In genomic region chr1:11805454-11806306, GRCh38 we compare ENCODE assay signal across 8 cellular contexts.
DNase-seq lines count a peak whose midpoint lies in the region; ATAC-seq and TF ChIP-seq lines count a peak whose summit lies in the region.

A gene with protein sequence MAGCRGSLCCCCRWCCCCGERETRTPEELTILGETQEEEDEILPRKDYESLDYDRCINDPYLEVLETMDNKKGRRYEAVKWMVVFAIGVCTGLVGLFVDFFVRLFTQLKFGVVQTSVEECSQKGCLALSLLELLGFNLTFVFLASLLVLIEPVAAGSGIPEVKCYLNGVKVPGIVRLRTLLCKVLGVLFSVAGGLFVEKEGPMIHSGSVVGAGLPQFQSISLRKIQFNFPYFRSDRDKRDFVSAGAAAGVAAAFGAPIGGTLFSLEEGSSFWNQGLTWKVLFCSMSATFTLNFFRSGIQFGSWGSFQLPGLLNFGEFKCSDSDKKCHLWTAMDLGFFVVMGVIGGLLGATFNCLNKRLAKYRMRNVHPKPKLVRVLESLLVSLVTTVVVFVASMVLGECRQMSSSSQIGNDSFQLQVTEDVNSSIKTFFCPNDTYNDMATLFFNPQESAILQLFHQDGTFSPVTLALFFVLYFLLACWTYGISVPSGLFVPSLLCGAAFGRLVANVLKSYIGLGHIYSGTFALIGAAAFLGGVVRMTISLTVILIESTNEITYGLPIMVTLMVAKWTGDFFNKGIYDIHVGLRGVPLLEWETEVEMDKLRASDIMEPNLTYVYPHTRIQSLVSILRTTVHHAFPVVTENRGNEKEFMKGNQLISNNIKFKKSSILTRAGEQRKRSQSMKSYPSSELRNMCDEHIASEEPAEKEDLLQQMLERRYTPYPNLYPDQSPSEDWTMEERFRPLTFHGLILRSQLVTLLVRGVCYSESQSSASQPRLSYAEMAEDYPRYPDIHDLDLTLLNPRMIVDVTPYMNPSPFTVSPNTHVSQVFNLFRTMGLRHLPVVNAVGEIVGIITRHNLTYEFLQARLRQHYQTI (plus strand): TSS chr1:11806191. CDS start chr1:11806263, 72 bp downstream.
TSS of gene MTHFR (minus strand) at chr1:11805964. CDS start at chr1:11803116, 2,848 bp downstream.

- peak within 1 kb of the TSS; percentile 97 for H3K4me3 ChIP-seq in choroid plexus epithelial cell (ENCODE audit: low read depth, low read length)

- no peak for TF ChIP-seq CTCF in choroid plexus epithelial cell (conservative IDR thresholded peaks at IDR 0.05; ENCODE audit: low read depth, low read length)

- peak; percentile 83 for TF ChIP-seq POLR2A in GM19193 (IDR thresholded peaks at IDR 0.05; ENCODE audit: extremely low read depth, insufficient read depth, insufficient read length)

- peak; percentile 86 for ATAC-seq in HG03439 (IDR thresholded peaks at IDR 0.05; ENCODE audit: unreplicated experiment)

- DNase-seq in AML-193 (lab: John Stamatoyannopoulos, UW), result peak; percentile 94 to 96
- DNase-seq in NCI-H510A treated with DMSO at 0.1 percent for 48 hours (lab: John Stamatoyannopoulos, UW), result peak; percentile 99
- DNase-seq in activated CD4-positive, alpha-beta T cell treated with anti-CD3 and anti-CD28 coated beads for 24 hours (ENCODE audit: low read depth in 2 of 2), result peak; percentile 97 to 98
- peak; percentile 100 for DNase-seq in choroid plexus epithelial cell (ENCODE audit: low read depth)
- peak; percentile 100 for DNase-seq in kidney tubule cell (ENCODE audit: low spot score)
- peak; percentile 91 to 99 (median 95) for DNase-seq in stimulated activated CD4-positive, alpha-beta T cell treated with anti-CD3 and anti-CD28 coated beads, Interleukin-1b, Interleukin-23, amount 100 ng/mL, for 24 hours (ENCODE audit: low read depth in 4 of 4, low spot score in 1 of 4)

Comparison
In these comparisons a context has a peak if more than half of its experiments do, and no peak if none do; other contexts are left out.
1. Peak in every context shown above with its lines: DNase-seq, ATAC-seq and H3K4me3 ChIP-seq.